Comparison of ENCODE assay signal across 30 cellular contexts in the genomic region with DNA sequence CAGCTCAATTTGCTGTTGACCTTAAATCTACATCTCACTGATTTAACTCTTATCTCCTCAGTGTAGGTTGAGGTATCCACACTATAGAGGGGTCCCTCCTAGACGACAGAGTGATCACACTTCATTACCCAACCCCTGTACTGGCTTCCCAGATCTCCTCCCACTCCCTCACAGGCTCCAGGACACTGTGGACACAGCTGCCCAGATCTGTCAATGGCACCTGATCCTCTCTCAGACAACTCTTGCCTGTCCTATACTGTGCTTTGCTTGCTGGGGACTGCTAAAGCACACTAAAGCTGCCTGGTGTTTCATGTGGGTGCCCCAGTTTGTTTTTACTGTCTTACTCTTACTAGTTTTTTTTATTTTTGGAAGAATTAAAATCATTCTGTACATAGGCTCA. TPM values are rescaled to one million over a fixed set of nuclear protein-coding genes. Genes with fewer than 3 reads are reported as not detected.
"Had no signal": no experiment of that assay in that cellular context is flagged by ENCODE, and none has a peak within 500 bp of the region (broad histone marks: within the 10 kb centered on the region; RNA-seq: fewer than 3 reads in every experiment).

No MANE protein-coding gene starts in this region.

- ATAC-seq: activated CD4-positive, CD25-positive, alpha-beta regulatory T cell treated with anti-CD3 and anti-CD28 coated beads, Interleukin-2, amount 50 U/mL, for 24 hours; left cardiac atrium; naive thymus-derived CD8-positive, alpha-beta T cell; stimulated activated naive B cell treated with anti-CD40 and anti-IgM and Interleukin-4, amounts not matched to agents 10 μg/mL and 1 μg/mL and 100 μg/mL, for 72 hours had no signal

- H3K36me3 ChIP-seq: adrenal gland, brain microvascular endothelial cell, right atrium auricular region, stomach, thyroid gland, upper lobe of left lung, WERI-Rb-1 had no signal

- H3K27ac ChIP-seq: adrenal gland, brain microvascular endothelial cell, coronary artery, dorsolateral prefrontal cortex, right atrium auricular region, stomach, thyroid gland, upper lobe of left lung, WERI-Rb-1 had no signal

- FAIRE-seq: frontal cortex, TTC549 had no signal

- H3K27me3 ChIP-seq: adrenal gland, brain microvascular endothelial cell, right atrium auricular region, stomach, thyroid gland, upper lobe of left lung had no signal

- H3K4me1 ChIP-seq: adrenal gland, right atrium auricular region, stomach, thyroid gland, upper lobe of left lung had no signal

- DNase-seq: activated CD4-positive, alpha-beta T cell treated with anti-CD3 and anti-CD28 coated beads for 48 hours; activated CD4-positive, alpha-beta T cell treated with anti-CD3 and anti-CD28 coated beads, Interleukin-2, amount 50 U/mL, for 48 hours; activated CD8-positive, alpha-beta memory T cell treated with anti-CD3 and anti-CD28 coated beads for 24 hours; activated effector memory CD4-positive, alpha-beta T cell treated with anti-CD3 and anti-CD28 coated beads, Interleukin-2, amount 50 U/mL, for 16 hours; activated naive CD4-positive, alpha-beta T cell treated with anti-CD3 and anti-CD28 coated beads for 36 hours; activated naive CD8-positive, alpha-beta T cell treated with anti-CD3 and anti-CD28 coated beads for 36 hours; adrenal gland; aorta; brain microvascular endothelial cell; dorsolateral prefrontal cortex; effector memory CD4-positive, alpha-beta T cell; islet precursor cell; left cardiac atrium; midbrain; naive thymus-derived CD8-positive, alpha-beta T cell; nucleus accumbens; stimulated activated CD4-positive, alpha-beta T cell treated with anti-CD3 and anti-CD28 coated beads, Interleukin-15, amount 100 ng/mL, for 24 hours; stimulated activated CD4-positive, alpha-beta T cell treated with anti-CD3 and anti-CD28 coated beads, Interleukin-2, amount 100 ng/mL, for 24 hours; stimulated activated naive B cell treated with anti-CD40 and anti-IgM and Interleukin-4, amounts not matched to agents 10 μg/mL and 1 μg/mL and 100 μg/mL, for 72 hours; stomach; T-helper 9 cell; thyroid gland; upper lobe of left lung; WERI-Rb-1 had no signal

- H3K9me3 ChIP-seq: adrenal gland, thyroid gland had no signal

- H3K4me3 ChIP-seq: adrenal gland, coronary artery, dorsolateral prefrontal cortex, right atrium auricular region, stomach, thyroid gland, upper lobe of left lung had no signal

RNA-seq across cellular contexts. Expression of a gene that starts 27.9 kb away (rescaled TPM):
- total RNA-seq: epithelial cell of proximal tubule had no signal
- polyA plus RNA-seq: naive thymus-derived CD8-positive, alpha-beta T cell had no signal
